In genomic region chr9:107720511-107720910, GRCh38 we compare ENCODE assay signal across 26 cellular contexts.
"Had no signal": no experiment of that assay in that cellular context is flagged by ENCODE, and none has a peak within 500 bp of the region (broad histone marks: within the 10 kb centered on the region; RNA-seq: fewer than 3 reads in every experiment).

No MANE protein-coding gene starts in this region.

- H3K4me3 ChIP-seq: body of pancreas, coronary artery, dorsolateral prefrontal cortex had no signal

- H3K27ac ChIP-seq: body of pancreas, coronary artery, dorsolateral prefrontal cortex had no signal

- DNase-seq: activated CD4-positive, alpha-beta memory T cell treated with anti-CD3 and anti-CD28 coated beads, Interleukin-2, amount 10 ng/mL, durations not matched to agents 7 days and 5 days; activated CD4-positive, alpha-beta T cell treated with anti-CD3 and anti-CD28 coated beads for 36 hours; activated CD4-positive, alpha-beta T cell treated with anti-CD3 and anti-CD28 coated beads, Interleukin-2, amount 10 ng/mL, durations not matched to agents 24 days and 14 days; activated CD4-positive, alpha-beta T cell treated with anti-CD3 and anti-CD28 coated beads, Interleukin-2, amount 50 U/mL, for 4 hours; activated CD4-positive, CD25-positive, alpha-beta regulatory T cell; activated CD4-positive, CD25-positive, alpha-beta regulatory T cell treated with anti-CD3 and anti-CD28 coated beads, Interleukin-2, amount 50 U/mL, for 72 hours; activated CD8-positive, alpha-beta memory T cell treated with anti-CD3 and anti-CD28 coated beads, Interleukin-2, amount 50 U/mL, for 48 hours; activated effector memory CD4-positive, alpha-beta T cell treated with Interleukin-2 at 50 U/mL for 16 hours; activated gamma-delta T cell treated with Interleukin-2 at 50 U/mL for 16 hours; activated naive CD4-positive, alpha-beta T cell treated with anti-CD3 and anti-CD28 coated beads, Interleukin-2, amount 50 U/mL, for 16 hours; activated naive CD4-positive, alpha-beta T cell treated with Interleukin-2 at 50 U/mL for 16 hours; activated T-cell treated with anti-CD3 and anti-CD28 coated beads for 4 hours; activated T-cell treated with anti-CD3 and anti-CD28 coated beads, Interleukin-2, amount 50 U/mL, for 4 hours; amniotic stem cell; anterior cingulate cortex; body of pancreas; caudate nucleus; dorsolateral prefrontal cortex; effector memory CD4-positive, alpha-beta T cell; endodermal cell; foreskin fibroblast; glutamatergic neuron; T-helper 2 cell had no signal

- H3K27me3 ChIP-seq: body of pancreas, dorsolateral prefrontal cortex had no signal

- ATAC-seq: activated CD4-positive, alpha-beta T cell treated with anti-CD3 and anti-CD28 coated beads for 36 hours; activated T-cell treated with anti-CD3 and anti-CD28 coated beads, Interleukin-2, amount 50 U/mL, for 4 hours; activated T-helper 17 cell treated with anti-CD3 and anti-CD28 coated beads, Interleukin-2, amount 50 U/mL, for 72 hours; body of pancreas; esophagus mucosa had no signal

- H3K9me3 ChIP-seq: body of pancreas had no signal
